1 cellular context compared by ENCODE assay signal in genomic region chr17:81890447-81891302, GRCh38.
TF ChIP-seq lines count a peak whose summit lies in the region.

No MANE protein-coding gene starts in this region.

TF ChIP-seq in GM23338, 12 proteins besides CTCF, POLR2A, EP300 and RAD21:
- TF ChIP-seq CREB1 (CRISPR knock-in tag; IDR thresholded peaks at IDR 0.05; ENCODE audit: low read depth) (no peak), ZNF114 (CRISPR knock-in tag; IDR thresholded peaks at IDR 0.05) (no peak), EZH2 (IDR thresholded peaks at IDR 0.05; ENCODE audit: low read depth, unreplicated experiment) (no peak), STAT1 (IDR thresholded peaks at IDR 0.05; ENCODE audit: unreplicated experiment) (no peak), JUNB (IDR thresholded peaks at IDR 0.05; ENCODE audit: unreplicated experiment) (no peak), ETS1 (IDR thresholded peaks at IDR 0.05) (no peak), EZH2phosphoT487 (IDR thresholded peaks at IDR 0.05; ENCODE audit: unreplicated experiment) (no peak), POLR2AphosphoS5 (IDR thresholded peaks at IDR 0.05; ENCODE audit: low read depth) (no peak), ZNF331 (CRISPR knock-in tag; IDR thresholded peaks at IDR 0.05; ENCODE audit: low read depth) (no peak)
- TF ChIP-seq, protein P1, sequence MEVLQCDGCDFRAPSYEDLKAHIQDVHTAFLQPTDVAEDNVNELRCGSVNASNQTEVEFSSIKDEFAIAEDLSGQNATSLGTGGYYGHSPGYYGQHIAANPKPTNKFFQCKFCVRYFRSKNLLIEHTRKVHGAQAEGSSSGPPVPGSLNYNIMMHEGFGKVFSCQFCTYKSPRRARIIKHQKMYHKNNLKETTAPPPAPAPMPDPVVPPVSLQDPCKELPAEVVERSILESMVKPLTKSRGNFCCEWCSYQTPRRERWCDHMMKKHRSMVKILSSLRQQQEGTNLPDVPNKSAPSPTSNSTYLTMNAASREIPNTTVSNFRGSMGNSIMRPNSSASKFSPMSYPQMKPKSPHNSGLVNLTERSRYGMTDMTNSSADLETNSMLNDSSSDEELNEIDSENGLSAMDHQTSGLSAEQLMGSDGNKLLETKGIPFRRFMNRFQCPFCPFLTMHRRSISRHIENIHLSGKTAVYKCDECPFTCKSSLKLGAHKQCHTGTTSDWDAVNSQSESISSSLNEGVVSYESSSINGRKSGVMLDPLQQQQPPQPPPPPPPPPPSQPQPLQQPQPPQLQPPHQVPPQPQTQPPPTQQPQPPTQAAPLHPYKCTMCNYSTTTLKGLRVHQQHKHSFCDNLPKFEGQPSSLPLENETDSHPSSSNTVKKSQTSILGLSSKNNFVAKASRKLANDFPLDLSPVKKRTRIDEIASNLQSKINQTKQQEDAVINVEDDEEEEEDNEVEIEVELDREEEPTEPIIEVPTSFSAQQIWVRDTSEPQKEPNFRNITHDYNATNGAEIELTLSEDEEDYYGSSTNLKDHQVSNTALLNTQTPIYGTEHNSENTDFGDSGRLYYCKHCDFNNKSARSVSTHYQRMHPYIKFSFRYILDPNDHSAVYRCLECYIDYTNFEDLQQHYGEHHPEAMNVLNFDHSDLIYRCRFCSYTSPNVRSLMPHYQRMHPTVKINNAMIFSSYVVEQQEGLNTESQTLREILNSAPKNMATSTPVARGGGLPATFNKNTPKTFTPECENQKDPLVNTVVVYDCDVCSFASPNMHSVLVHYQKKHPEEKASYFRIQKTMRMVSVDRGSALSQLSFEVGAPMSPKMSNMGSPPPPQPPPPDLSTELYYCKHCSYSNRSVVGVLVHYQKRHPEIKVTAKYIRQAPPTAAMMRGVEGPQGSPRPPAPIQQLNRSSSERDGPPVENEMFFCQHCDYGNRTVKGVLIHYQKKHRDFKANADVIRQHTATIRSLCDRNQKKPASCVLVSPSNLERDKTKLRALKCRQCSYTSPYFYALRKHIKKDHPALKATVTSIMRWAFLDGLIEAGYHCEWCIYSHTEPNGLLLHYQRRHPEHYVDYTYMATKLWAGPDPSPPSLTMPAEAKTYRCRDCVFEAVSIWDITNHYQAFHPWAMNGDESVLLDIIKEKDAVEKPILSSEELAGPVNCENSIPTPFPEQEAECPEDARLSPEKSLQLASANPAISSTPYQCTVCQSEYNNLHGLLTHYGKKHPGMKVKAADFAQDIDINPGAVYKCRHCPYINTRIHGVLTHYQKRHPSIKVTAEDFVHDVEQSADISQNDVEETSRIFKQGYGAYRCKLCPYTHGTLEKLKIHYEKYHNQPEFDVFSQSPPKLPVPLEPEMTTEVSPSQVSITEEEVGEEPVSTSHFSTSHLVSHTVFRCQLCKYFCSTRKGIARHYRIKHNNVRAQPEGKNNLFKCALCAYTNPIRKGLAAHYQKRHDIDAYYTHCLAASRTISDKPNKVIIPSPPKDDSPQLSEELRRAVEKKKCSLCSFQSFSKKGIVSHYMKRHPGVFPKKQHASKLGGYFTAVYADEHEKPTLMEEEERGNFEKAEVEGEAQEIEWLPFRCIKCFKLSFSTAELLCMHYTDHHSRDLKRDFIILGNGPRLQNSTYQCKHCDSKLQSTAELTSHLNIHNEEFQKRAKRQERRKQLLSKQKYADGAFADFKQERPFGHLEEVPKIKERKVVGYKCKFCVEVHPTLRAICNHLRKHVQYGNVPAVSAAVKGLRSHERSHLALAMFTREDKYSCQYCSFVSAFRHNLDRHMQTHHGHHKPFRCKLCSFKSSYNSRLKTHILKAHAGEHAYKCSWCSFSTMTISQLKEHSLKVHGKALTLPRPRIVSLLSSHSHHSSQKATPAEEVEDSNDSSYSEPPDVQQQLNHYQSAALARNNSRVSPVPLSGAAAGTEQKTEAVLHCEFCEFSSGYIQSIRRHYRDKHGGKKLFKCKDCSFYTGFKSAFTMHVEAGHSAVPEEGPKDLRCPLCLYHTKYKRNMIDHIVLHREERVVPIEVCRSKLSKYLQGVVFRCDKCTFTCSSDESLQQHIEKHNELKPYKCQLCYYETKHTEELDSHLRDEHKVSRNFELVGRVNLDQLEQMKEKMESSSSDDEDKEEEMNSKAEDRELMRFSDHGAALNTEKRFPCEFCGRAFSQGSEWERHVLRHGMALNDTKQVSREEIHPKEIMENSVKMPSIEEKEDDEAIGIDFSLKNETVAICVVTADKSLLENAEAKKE (CRISPR knock-in tag; IDR thresholded peaks at IDR 0.05): no peak
- TF ChIP-seq, protein P2, sequence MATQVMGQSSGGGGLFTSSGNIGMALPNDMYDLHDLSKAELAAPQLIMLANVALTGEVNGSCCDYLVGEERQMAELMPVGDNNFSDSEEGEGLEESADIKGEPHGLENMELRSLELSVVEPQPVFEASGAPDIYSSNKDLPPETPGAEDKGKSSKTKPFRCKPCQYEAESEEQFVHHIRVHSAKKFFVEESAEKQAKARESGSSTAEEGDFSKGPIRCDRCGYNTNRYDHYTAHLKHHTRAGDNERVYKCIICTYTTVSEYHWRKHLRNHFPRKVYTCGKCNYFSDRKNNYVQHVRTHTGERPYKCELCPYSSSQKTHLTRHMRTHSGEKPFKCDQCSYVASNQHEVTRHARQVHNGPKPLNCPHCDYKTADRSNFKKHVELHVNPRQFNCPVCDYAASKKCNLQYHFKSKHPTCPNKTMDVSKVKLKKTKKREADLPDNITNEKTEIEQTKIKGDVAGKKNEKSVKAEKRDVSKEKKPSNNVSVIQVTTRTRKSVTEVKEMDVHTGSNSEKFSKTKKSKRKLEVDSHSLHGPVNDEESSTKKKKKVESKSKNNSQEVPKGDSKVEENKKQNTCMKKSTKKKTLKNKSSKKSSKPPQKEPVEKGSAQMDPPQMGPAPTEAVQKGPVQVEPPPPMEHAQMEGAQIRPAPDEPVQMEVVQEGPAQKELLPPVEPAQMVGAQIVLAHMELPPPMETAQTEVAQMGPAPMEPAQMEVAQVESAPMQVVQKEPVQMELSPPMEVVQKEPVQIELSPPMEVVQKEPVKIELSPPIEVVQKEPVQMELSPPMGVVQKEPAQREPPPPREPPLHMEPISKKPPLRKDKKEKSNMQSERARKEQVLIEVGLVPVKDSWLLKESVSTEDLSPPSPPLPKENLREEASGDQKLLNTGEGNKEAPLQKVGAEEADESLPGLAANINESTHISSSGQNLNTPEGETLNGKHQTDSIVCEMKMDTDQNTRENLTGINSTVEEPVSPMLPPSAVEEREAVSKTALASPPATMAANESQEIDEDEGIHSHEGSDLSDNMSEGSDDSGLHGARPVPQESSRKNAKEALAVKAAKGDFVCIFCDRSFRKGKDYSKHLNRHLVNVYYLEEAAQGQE (IDR thresholded peaks at IDR 0.05; ENCODE audit: unreplicated experiment): no peak
